ENCODE assay signal across 9 cellular contexts in the genomic region with DNA sequence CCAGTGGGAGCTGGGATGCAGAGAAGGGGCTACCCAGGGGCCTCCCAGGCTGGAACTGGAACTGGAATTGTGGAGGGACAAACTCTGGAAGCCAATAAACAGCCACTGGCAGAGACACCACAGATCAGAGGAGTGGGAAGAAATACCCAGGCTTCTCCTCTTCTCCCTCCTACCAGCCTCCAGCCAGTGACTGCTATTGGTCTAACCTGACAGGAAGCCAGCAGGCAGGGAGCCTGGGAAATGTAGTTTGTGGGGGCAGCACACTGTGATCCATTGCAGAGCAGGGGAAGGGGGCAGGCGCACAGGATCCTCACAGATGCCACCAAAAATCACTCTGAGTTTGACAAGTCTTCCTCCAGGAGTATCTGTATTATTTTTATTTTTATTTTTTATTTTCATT. TPM values are rescaled to one million over a fixed set of nuclear protein-coding genes. Genes with fewer than 3 reads are reported as not detected.
A peak's percentile ranks its signal among the peaks of the same experiment; 100 is the strongest.
DNase-seq lines count a peak whose midpoint lies in the region; ATAC-seq and TF ChIP-seq lines count a peak whose summit lies in the region.
"Had no signal": no experiment of that assay in that cellular context is flagged by ENCODE, and none has a peak within 500 bp of the region (broad histone marks: within the 10 kb centered on the region; RNA-seq: fewer than 3 reads in every experiment).

No MANE protein-coding gene starts in this region.

- ATAC-seq in GM19463 (IDR thresholded peaks at IDR 0.05; ENCODE audit: unreplicated experiment) (no peak), foreskin keratinocyte (no peak)

- no peaks in the 10 kb centered on the region for H3K4me1 ChIP-seq in foreskin keratinocyte

- no peak overlapping the region for H3K27ac ChIP-seq in neural cell (ENCODE audit: low read length)
- H3K27ac ChIP-seq in coronary artery, result no peak overlapping the region
- H3K27ac ChIP-seq in foreskin keratinocyte, result no peak overlapping the region

- no peaks in the 10 kb centered on the region for H3K9me3 ChIP-seq in neural cell (ENCODE audit: low read length)

- H4K20me1 ChIP-seq in neural cell (ENCODE audit: insufficient read depth), result no peaks in the 10 kb centered on the region

- H3K9me2 ChIP-seq in neural cell (ENCODE audit: insufficient read depth, low read length), result no peaks in the 10 kb centered on the region

- H3K36me3 ChIP-seq in neural cell (ENCODE audit: insufficient read depth, low read length), result no peaks in the 10 kb centered on the region

- H3K79me2 ChIP-seq in neural cell (replicated peaks; ENCODE audit: insufficient read depth, low read length), result no peaks in the 10 kb centered on the region

- DNase-seq in NCI-H748 (lab: John Stamatoyannopoulos, UW; ENCODE audit: unreplicated experiment) (peak; percentile 55), NCI-H748 treated with DMSO at 0.1 percent for 48 hours (lab: John Stamatoyannopoulos, UW) (no peak), NAMALWA (ENCODE audit: low spot score) (peak; percentile 52), UCSD-AML1 (lab: John Stamatoyannopoulos, UW; ENCODE audit: unreplicated experiment) (peak; percentile 29), coronary artery (ENCODE audit: low spot score) (no peak), foreskin keratinocyte (no peak)

- no peak overlapping the region for H3K4me2 ChIP-seq in neural cell (ENCODE audit: low read length)

- H2AFZ ChIP-seq in neural cell (ENCODE audit: low read depth, low read length), result peak overlapping the region; percentile 69

- H3K27me3 ChIP-seq in neural cell (ENCODE audit: insufficient read depth, low read depth, low read length) (no peaks in the 10 kb centered on the region), foreskin keratinocyte (peaks cover 55% of the 10 kb centered on the region)

- TF ChIP-seq CTCF in neural cell (IDR thresholded peaks at IDR 0.05; ENCODE audit: poor library complexity, severe bottlenecking) (no peak), coronary artery (IDR thresholded peaks at IDR 0.05) (no peak), foreskin keratinocyte (conservative IDR thresholded peaks at IDR 0.05) (no peak)

- TF ChIP-seq RAD21 in neural cell (conservative IDR thresholded peaks at IDR 0.05), result no peak

- no peak for TF ChIP-seq EP300 in neural cell (conservative IDR thresholded peaks at IDR 0.05; ENCODE audit: poor library complexity, severe bottlenecking)

- H3K4me3 ChIP-seq in neural cell (ENCODE audit: low read length) (no peak overlapping the region), coronary artery (no peak overlapping the region)

- no peak overlapping the region for H3K9ac ChIP-seq in neural cell (ENCODE audit: low read length)

- H3F3A ChIP-seq in neural cell (ENCODE audit: insufficient read depth, low read length, poor library complexity, severe bottlenecking), result no peaks in the 10 kb centered on the region

TF ChIP-seq in neural cell, 6 proteins besides CTCF, POLR2A, EP300 and RAD21:
- TF ChIP-seq EZH2 (IDR thresholded peaks at IDR 0.05; ENCODE audit: borderline replicate concordance, insufficient read depth, low read length, poor library complexity, severe bottlenecking), result no peak
- no peak for TF ChIP-seq MXI1 (conservative IDR thresholded peaks at IDR 0.05; ENCODE audit: poor library complexity, severe bottlenecking)
- TF ChIP-seq POLR2AphosphoS5 (IDR thresholded peaks at IDR 0.05), result no peak
- no peak for TF ChIP-seq TAF1 (IDR thresholded peaks at IDR 0.05; ENCODE audit: low read depth)
- TF ChIP-seq SMC3 (conservative IDR thresholded peaks at IDR 0.05; ENCODE audit: poor library complexity), result no peak
- TF ChIP-seq, protein P1, sequence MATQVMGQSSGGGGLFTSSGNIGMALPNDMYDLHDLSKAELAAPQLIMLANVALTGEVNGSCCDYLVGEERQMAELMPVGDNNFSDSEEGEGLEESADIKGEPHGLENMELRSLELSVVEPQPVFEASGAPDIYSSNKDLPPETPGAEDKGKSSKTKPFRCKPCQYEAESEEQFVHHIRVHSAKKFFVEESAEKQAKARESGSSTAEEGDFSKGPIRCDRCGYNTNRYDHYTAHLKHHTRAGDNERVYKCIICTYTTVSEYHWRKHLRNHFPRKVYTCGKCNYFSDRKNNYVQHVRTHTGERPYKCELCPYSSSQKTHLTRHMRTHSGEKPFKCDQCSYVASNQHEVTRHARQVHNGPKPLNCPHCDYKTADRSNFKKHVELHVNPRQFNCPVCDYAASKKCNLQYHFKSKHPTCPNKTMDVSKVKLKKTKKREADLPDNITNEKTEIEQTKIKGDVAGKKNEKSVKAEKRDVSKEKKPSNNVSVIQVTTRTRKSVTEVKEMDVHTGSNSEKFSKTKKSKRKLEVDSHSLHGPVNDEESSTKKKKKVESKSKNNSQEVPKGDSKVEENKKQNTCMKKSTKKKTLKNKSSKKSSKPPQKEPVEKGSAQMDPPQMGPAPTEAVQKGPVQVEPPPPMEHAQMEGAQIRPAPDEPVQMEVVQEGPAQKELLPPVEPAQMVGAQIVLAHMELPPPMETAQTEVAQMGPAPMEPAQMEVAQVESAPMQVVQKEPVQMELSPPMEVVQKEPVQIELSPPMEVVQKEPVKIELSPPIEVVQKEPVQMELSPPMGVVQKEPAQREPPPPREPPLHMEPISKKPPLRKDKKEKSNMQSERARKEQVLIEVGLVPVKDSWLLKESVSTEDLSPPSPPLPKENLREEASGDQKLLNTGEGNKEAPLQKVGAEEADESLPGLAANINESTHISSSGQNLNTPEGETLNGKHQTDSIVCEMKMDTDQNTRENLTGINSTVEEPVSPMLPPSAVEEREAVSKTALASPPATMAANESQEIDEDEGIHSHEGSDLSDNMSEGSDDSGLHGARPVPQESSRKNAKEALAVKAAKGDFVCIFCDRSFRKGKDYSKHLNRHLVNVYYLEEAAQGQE (IDR thresholded peaks at IDR 0.05; ENCODE audit: borderline replicate concordance), result no peak

RNA-seq across cellular contexts. Expression of gene MLN, which starts 12.1 kb away (rescaled TPM):
- not detected in 2 replicates for polyA plus RNA-seq in neural cell
- polyA minus RNA-seq in neural cell, result not detected in 2 replicates
- total RNA-seq in foreskin keratinocyte, result not detected in 2 replicates
- not detected in 2 replicates for polyA plus RNA-seq in foreskin keratinocyte
- total RNA-seq: glomerular endothelial cell had no signal

RNA-seq across cellular contexts. Expression of gene LEMD2, which starts 26.9 kb away (rescaled TPM):
- polyA plus RNA-seq in neural cell (84.6 and 109 TPM in 2 replicates), foreskin keratinocyte (51.7 and 53.6 TPM in 2 replicates)
- polyA minus RNA-seq in neural cell, result 49.4 and 59.2 TPM in 2 replicates
- total RNA-seq in foreskin keratinocyte, result 54.2 and 56.5 TPM in 2 replicates

Comparison
In these comparisons a context has a peak if more than half of its experiments do, and no peak if none do; other contexts are left out.
1. DNase-seq: peak in NCI-H748 (single experiment), NAMALWA (single experiment) and UCSD-AML1 (single experiment); none in NCI-H748 treated with DMSO at 0.1 percent for 48 hours (single experiment), coronary artery (single experiment) and foreskin keratinocyte (0 of 2).